26 cellular contexts compared by ENCODE assay signal in the genomic region with DNA sequence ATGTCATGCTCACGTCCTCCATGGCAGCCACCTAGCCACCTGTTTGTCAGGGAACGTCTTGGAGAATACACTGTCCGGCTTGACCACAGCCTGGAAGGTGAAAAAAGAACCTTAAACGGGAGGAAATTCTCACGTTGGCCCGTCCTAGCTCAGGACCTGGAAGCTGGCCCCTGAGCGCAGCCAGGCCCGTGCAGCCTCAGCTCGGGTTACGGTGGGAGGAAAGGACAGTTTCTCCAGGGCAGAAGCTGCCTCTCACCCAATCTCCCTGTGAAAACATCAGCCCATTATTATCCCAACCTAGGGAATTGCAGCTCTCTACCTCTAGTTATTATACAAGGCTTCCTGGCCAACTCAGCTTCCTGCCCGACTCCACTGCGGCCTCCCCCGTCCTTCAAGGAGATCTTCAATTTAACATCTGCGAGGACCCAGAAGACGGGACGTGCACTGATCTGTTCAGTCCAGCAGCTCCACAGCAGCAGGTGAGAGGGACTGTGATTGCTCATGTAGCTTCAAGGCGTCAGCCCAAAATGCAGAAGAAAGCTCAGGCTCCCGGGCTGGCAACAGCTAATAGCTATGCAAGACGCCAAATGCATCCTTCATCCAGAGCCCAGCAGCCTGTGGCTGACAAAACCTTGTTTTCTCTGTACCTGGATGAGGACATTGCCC.
"Had no signal": no experiment of that assay in that cellular context is flagged by ENCODE, and none has a peak within 500 bp of the region (broad histone marks: within the 10 kb centered on the region; RNA-seq: fewer than 3 reads in every experiment).

No MANE protein-coding gene starts in this region.

- DNase-seq: activated CD4-positive, alpha-beta memory T cell treated with anti-CD3 and anti-CD28 coated beads for 36 hours; activated CD4-positive, alpha-beta T cell treated with anti-CD3 and anti-CD28 coated beads, Interleukin-2, amount 10 ng/mL, durations not matched to agents 24 days and 14 days; activated CD4-positive, CD25-positive, alpha-beta regulatory T cell treated with anti-CD3 and anti-CD28 coated beads, Interleukin-2, amount 50 U/mL, for 72 hours; activated naive CD4-positive, alpha-beta T cell treated with Interleukin-2 at 50 U/mL for 16 hours; activated naive CD8-positive, alpha-beta T cell treated with anti-CD3 and anti-CD28 coated beads for 36 hours; body of pancreas; cerebellar nuclear complex; colonic mucosa; effector memory CD8-positive, alpha-beta T cell; foreskin fibroblast; heart left ventricle; hypothalamus; mesendoderm; mucosa of descending colon; stimulated activated CD4-positive, alpha-beta T cell treated with anti-CD3 and anti-CD28 coated beads, Interleukin-2, amount 100 ng/mL, for 48 hours; stimulated activated naive CD4-positive, alpha-beta T cell treated with Interleukin-2 at 50 U/mL for 16 hours; T-helper 2 cell; trophoblast cell had no signal

- H3K9me3 Mint-ChIP-seq: activated CD4-positive, alpha-beta memory T cell treated with anti-CD3 and anti-CD28 coated beads for 36 hours; activated CD4-positive, alpha-beta T cell treated with anti-CD3 and anti-CD28 coated beads, Interleukin-2, amount 10 ng/mL, durations not matched to agents 24 days and 14 days; activated naive CD8-positive, alpha-beta T cell treated with anti-CD3 and anti-CD28 coated beads for 36 hours; effector memory CD8-positive, alpha-beta T cell; natural killer cell treated with Interleukin-12 subunit alpha and Interleukin-12 subunit beta and Interleukin-15 and Interleukin-18, amount 100 ng/mL, for 72 hours had no signal

- ATAC-seq: body of pancreas; effector memory CD8-positive, alpha-beta T cell; heart left ventricle; left lobe of liver; mucosa of descending colon; natural killer cell treated with Interleukin-12 subunit alpha and Interleukin-12 subunit beta and Interleukin-15 and Interleukin-18, amount 100 ng/mL, for 72 hours had no signal

- H3K36me3 Mint-ChIP-seq: natural killer cell treated with Interleukin-12 subunit alpha and Interleukin-12 subunit beta and Interleukin-15 and Interleukin-18, amount 100 ng/mL, for 72 hours had no signal

- H3K4me1 Mint-ChIP-seq: activated CD4-positive, alpha-beta T cell treated with anti-CD3 and anti-CD28 coated beads, Interleukin-2, amount 10 ng/mL, durations not matched to agents 24 days and 14 days had no signal

- H3K36me3 ChIP-seq: adrenal gland, colonic mucosa, heart left ventricle, thoracic aorta had no signal

- H3K4me3 ChIP-seq: adrenal gland, body of pancreas, colonic mucosa, dorsolateral prefrontal cortex, heart left ventricle, lung, mucosa of descending colon, right lobe of liver, thoracic aorta had no signal

- H3K27me3 ChIP-seq: adrenal gland, body of pancreas, colonic mucosa, heart left ventricle, right lobe of liver had no signal

- H3K4me3 Mint-ChIP-seq: activated CD4-positive, alpha-beta memory T cell treated with anti-CD3 and anti-CD28 coated beads for 36 hours; activated CD4-positive, alpha-beta T cell treated with anti-CD3 and anti-CD28 coated beads, Interleukin-2, amount 10 ng/mL, durations not matched to agents 24 days and 14 days; activated naive CD8-positive, alpha-beta T cell treated with anti-CD3 and anti-CD28 coated beads for 36 hours; effector memory CD8-positive, alpha-beta T cell; natural killer cell treated with Interleukin-12 subunit alpha and Interleukin-12 subunit beta and Interleukin-15 and Interleukin-18, amount 100 ng/mL, for 72 hours had no signal

- H3K9me3 ChIP-seq: adrenal gland, body of pancreas, colonic mucosa, heart left ventricle, mucosa of descending colon, right lobe of liver, thoracic aorta had no signal

- H3K27ac ChIP-seq: adrenal gland, body of pancreas, colonic mucosa, dorsolateral prefrontal cortex, heart left ventricle, right lobe of liver, thoracic aorta had no signal

- H3K4me1 ChIP-seq: colonic mucosa, heart left ventricle, right lobe of liver had no signal

- H3K27ac Mint-ChIP-seq: activated CD4-positive, alpha-beta memory T cell treated with anti-CD3 and anti-CD28 coated beads for 36 hours; activated CD4-positive, alpha-beta T cell treated with anti-CD3 and anti-CD28 coated beads, Interleukin-2, amount 10 ng/mL, durations not matched to agents 24 days and 14 days; activated naive CD8-positive, alpha-beta T cell treated with anti-CD3 and anti-CD28 coated beads for 36 hours; activated T-helper 2 cell treated with anti-CD3 and anti-CD28 coated beads, Interferon-gamma antibody, Interleukin-2, Interleukin-4, amounts not matched to agents 10 μg/mL and 5 μg/mL and 100 μg/mL, durations not matched to agents 14 hours and 24 hours and 36 hours; effector memory CD8-positive, alpha-beta T cell; natural killer cell treated with Interleukin-12 subunit alpha and Interleukin-12 subunit beta and Interleukin-15 and Interleukin-18, amount 100 ng/mL, for 72 hours had no signal

- H3K27me3 Mint-ChIP-seq: activated CD4-positive, alpha-beta memory T cell treated with anti-CD3 and anti-CD28 coated beads for 36 hours; activated CD4-positive, alpha-beta T cell treated with anti-CD3 and anti-CD28 coated beads, Interleukin-2, amount 10 ng/mL, durations not matched to agents 24 days and 14 days; activated naive CD8-positive, alpha-beta T cell treated with anti-CD3 and anti-CD28 coated beads for 36 hours; effector memory CD8-positive, alpha-beta T cell had no signal
